Comparison of ENCODE assay signal across 25 cellular contexts in genomic region chr2:225471039-225471438, GRCh38.
DNase-seq lines count a peak whose midpoint lies in the region; ATAC-seq, FAIRE-seq and TF ChIP-seq lines count a peak whose summit lies in the region.
"Had no signal": no experiment of that assay in that cellular context is flagged by ENCODE, and none has a peak within 500 bp of the region (broad histone marks: within the 10 kb centered on the region; RNA-seq: fewer than 3 reads in every experiment).

No MANE protein-coding gene starts in this region.

- H3K27me3 ChIP-seq in hepatocyte (no peaks in the 10 kb centered on the region), upper lobe of right lung (no peaks in the 10 kb centered on the region)
- H3K27me3 ChIP-seq: BLaER1 treated with 17β-estradiol and CSF1 and Interleukin-3, amounts not matched to agents 10 nM and 100 nM; SJCRH30 had no signal

- H3K9me3 ChIP-seq in A549 (no peaks in the 10 kb centered on the region), hepatocyte (ENCODE audit: low read depth) (no peaks in the 10 kb centered on the region), upper lobe of right lung (no peaks in the 10 kb centered on the region)
- H3K9me3 ChIP-seq: BLaER1 treated with 17β-estradiol and CSF1 and Interleukin-3, amounts not matched to agents 10 nM and 100 nM; SJCRH30 had no signal

- H3K4me1 ChIP-seq in A549 (peaks cover 19% of the 10 kb centered on the region), hepatocyte (ENCODE audit: insufficient read depth) (no peaks in the 10 kb centered on the region), upper lobe of right lung (no peaks in the 10 kb centered on the region)
- H3K4me1 ChIP-seq: SJCRH30 had no signal

- no peaks in the 10 kb centered on the region for H3K9me2 ChIP-seq in hepatocyte (replicated peaks; ENCODE audit: insufficient read depth)

- WGBS in A549 (ENCODE audit: missing lambda C conversion rate) = 36% methylated on average over 3 of the region's 3 CpGs
- WGBS in hepatocyte (ENCODE audit: low lambda C conversion rate, missing lambda C conversion rate) = 63% methylated on average over 3 of the region's 3 CpGs

- no peaks in the 10 kb centered on the region for H3K36me3 ChIP-seq in hepatocyte (replicated peaks; ENCODE audit: insufficient read depth, low read depth)
- H3K36me3 ChIP-seq in upper lobe of right lung = no peaks in the 10 kb centered on the region
- H3K36me3 ChIP-seq: BLaER1 treated with 17β-estradiol and CSF1 and Interleukin-3, amounts not matched to agents 10 nM and 100 nM; SJCRH30 had no signal

- no peak for TF ChIP-seq EP300 in A549 (IDR thresholded peaks at IDR 0.05)

- H4K20me1 ChIP-seq in hepatocyte (ENCODE audit: insufficient read depth, poor library complexity, severe bottlenecking) = no peaks in the 10 kb centered on the region
- H4K20me1 ChIP-seq: BLaER1 treated with 17β-estradiol and CSF1 and Interleukin-3, amounts not matched to agents 10 nM and 100 nM had no signal

- DNase-seq in A549 (ENCODE audit: low read depth in 1 of 2, low spot score in 1 of 2) = no peak
- DNase-seq in HT-29 (ENCODE audit: low spot score) = peak; percentile 10
- no peak for DNase-seq in hepatocyte (ENCODE audit: low spot score)
- DNase-seq in progenitor cell of endocrine pancreas (ENCODE audit: low spot score, unreplicated experiment) = no peak
- DNase-seq in upper lobe of right lung = no peak
- no peak for DNase-seq in NCI-H446 treated with DMSO at 0.1 percent for 48 hours (lab: John Stamatoyannopoulos, UW)
- DNase-seq: AML-193; CD4-positive, alpha-beta memory T cell; COR-L47; DND-41; H7; Kasumi-1; NCI-H1092 treated with DMSO at 0.1 percent for 48 hours; NCI-H1930; NCI-H446; NCI-H526; PC-3; SJCRH30 had no signal

- ATAC-seq in A549 (peak in 1 of 2 experiments; percentile 33; a peak in 2 of 6 replicates), upper lobe of right lung (no peak), GM19351 (IDR thresholded peaks at IDR 0.05; ENCODE audit: unreplicated experiment) (no peak)
- ATAC-seq: SK-N-SH treated with all-trans-retinoic acid at 6 μM for 48 hours had no signal

- H3K27ac Mint-ChIP-seq in progenitor cell of endocrine pancreas = peak overlapping the region; percentile 25
- H3K27ac Mint-ChIP-seq: CD4-positive, alpha-beta memory T cell had no signal

- peaks cover 31% of the 10 kb centered on the region for H3K4me1 Mint-ChIP-seq in progenitor cell of endocrine pancreas (ENCODE audit: low read depth)
- H3K4me1 Mint-ChIP-seq: CD4-positive, alpha-beta memory T cell had no signal

- TF ChIP-seq POLR2A in A549 (IDR thresholded peaks at IDR 0.05; ENCODE audit: low read length) = no peak

- H3K27me3 Mint-ChIP-seq in progenitor cell of endocrine pancreas = peaks cover under 1% of the 10 kb centered on the region
- H3K27me3 Mint-ChIP-seq: CD4-positive, alpha-beta memory T cell had no signal

- H3K4me3 ChIP-seq in A549 (no peak overlapping the region), hepatocyte (no peak overlapping the region), upper lobe of right lung (no peak overlapping the region)
- H3K4me3 ChIP-seq: BLaER1 treated with 17β-estradiol and CSF1 and Interleukin-3, amounts not matched to agents 10 nM and 100 nM; K562; SJCRH30 had no signal

- no peak for TF ChIP-seq CTCF in A549 (IDR thresholded peaks at IDR 0.05)
- no peak for TF ChIP-seq CTCF in hepatocyte (IDR thresholded peaks at IDR 0.05; ENCODE audit: poor library complexity)
- no peak for TF ChIP-seq CTCF in progenitor cell of endocrine pancreas (IDR thresholded peaks at IDR 0.05; ENCODE audit: unreplicated experiment)
- TF ChIP-seq CTCF in upper lobe of right lung (IDR thresholded peaks at IDR 0.05) = no peak

- no peak for TF ChIP-seq RAD21 in A549 (conservative IDR thresholded peaks at IDR 0.05 in 1 of 2, IDR thresholded peaks at IDR 0.05 in 1 of 2)

- H3K36me3 Mint-ChIP-seq in progenitor cell of endocrine pancreas (ENCODE audit: insufficient read depth) = no peaks in the 10 kb centered on the region
- H3K36me3 Mint-ChIP-seq: CD4-positive, alpha-beta memory T cell had no signal

- no peaks in the 10 kb centered on the region for H3K79me2 ChIP-seq in hepatocyte

- CTCF ChIA-PET in A549 (lab: Yijun Ruan, JAX) = interaction anchor here (1.2 to 1.3 kb wide), 2 partner anchors 11 to 43 kb away, joined by 3 read pairs; no protein-coding TSS in a partner anchor

- intact Hi-C loops in upper lobe of right lung (cut with DNase I) = no loop called here

- H3K9me3 Mint-ChIP-seq in progenitor cell of endocrine pancreas (ENCODE audit: low read depth) = no peaks in the 10 kb centered on the region

- H3K4me3 Mint-ChIP-seq in progenitor cell of endocrine pancreas (ENCODE audit: low read depth) = no peak overlapping the region
- H3K4me3 Mint-ChIP-seq: CD4-positive, alpha-beta memory T cell had no signal

- FAIRE-seq in A549 (lab: Jason Lieb, UNC) = no peak
- FAIRE-seq: A204.1, GM12892, HTR-8/SVneo, K562 had no signal

- no peak overlapping the region for H2AFZ ChIP-seq in hepatocyte

- H3K27ac ChIP-seq in A549 = no peak overlapping the region
- peak overlapping the region; percentile 9 for H3K27ac ChIP-seq in hepatocyte
- H3K27ac ChIP-seq in upper lobe of right lung = no peak overlapping the region
- H3K27ac ChIP-seq: BLaER1 treated with 17β-estradiol and CSF1 and Interleukin-3, amounts not matched to agents 10 nM and 100 nM; SJCRH30 had no signal

- H3K4me2 ChIP-seq in A549 = peak overlapping the region; percentile 50
- no peak overlapping the region for H3K4me2 ChIP-seq in hepatocyte
- H3K4me2 ChIP-seq: BLaER1 treated with 17β-estradiol and CSF1 and Interleukin-3, amounts not matched to agents 10 nM and 100 nM had no signal

- POLR2A ChIA-PET in A549 (lab: Yijun Ruan, JAX) = no interaction called here

TF ChIP-seq in A549, 52 proteins besides CTCF, POLR2A, EP300 and RAD21 (continues in another document):
- TF ChIP-seq CHD4 (IDR thresholded peaks at IDR 0.05; ENCODE audit: borderline replicate concordance) = no peak
- TF ChIP-seq NFE2L2 (conservative IDR thresholded peaks at IDR 0.05; ENCODE audit: low read length) = no peak
- no peak for TF ChIP-seq CBX2 (IDR thresholded peaks at IDR 0.05; ENCODE audit: borderline replicate concordance, low read depth)
- no peak for TF ChIP-seq NPAS2 (CRISPR knock-in tag; IDR thresholded peaks at IDR 0.05; ENCODE audit: borderline replicate concordance)
- no peak for TF ChIP-seq HOXB13 (CRISPR knock-in tag; IDR thresholded peaks at IDR 0.05; ENCODE audit: low read depth)
- no peak for TF ChIP-seq ESRRA (IDR thresholded peaks at IDR 0.05; ENCODE audit: borderline replicate concordance, low read length)
- no peak for TF ChIP-seq PBX3 (IDR thresholded peaks at IDR 0.05)
- TF ChIP-seq HMGXB4 (CRISPR knock-in tag; IDR thresholded peaks at IDR 0.05; ENCODE audit: borderline replicate concordance) = no peak
- no peak for TF ChIP-seq NR3C1 (IDR thresholded peaks at IDR 0.05)
- TF ChIP-seq ZC3H11A (IDR thresholded peaks at IDR 0.05) = no peak
- TF ChIP-seq FOXS1 (CRISPR knock-in tag; IDR thresholded peaks at IDR 0.05) = no peak
- no peak for TF ChIP-seq ZNF302 (CRISPR knock-in tag; IDR thresholded peaks at IDR 0.05)
- no peak for TF ChIP-seq ATOH8 (CRISPR knock-in tag; IDR thresholded peaks at IDR 0.05; ENCODE audit: low read depth)
- TF ChIP-seq CEBPB (IDR thresholded peaks at IDR 0.05) = no peak
- no peak for TF ChIP-seq CHD2 (IDR thresholded peaks at IDR 0.05; ENCODE audit: low read length, partially characterized antibody)
- no peak for TF ChIP-seq E2F6 (IDR thresholded peaks at IDR 0.05; ENCODE audit: borderline replicate concordance, low read depth)
- TF ChIP-seq RNF2 (IDR thresholded peaks at IDR 0.05; ENCODE audit: borderline replicate concordance, low read depth) = no peak
- no peak for TF ChIP-seq ZFP36 (IDR thresholded peaks at IDR 0.05; ENCODE audit: borderline replicate concordance, partially characterized antibody)
